ENCODE assay signal across 14 cellular contexts in the genomic region with DNA sequence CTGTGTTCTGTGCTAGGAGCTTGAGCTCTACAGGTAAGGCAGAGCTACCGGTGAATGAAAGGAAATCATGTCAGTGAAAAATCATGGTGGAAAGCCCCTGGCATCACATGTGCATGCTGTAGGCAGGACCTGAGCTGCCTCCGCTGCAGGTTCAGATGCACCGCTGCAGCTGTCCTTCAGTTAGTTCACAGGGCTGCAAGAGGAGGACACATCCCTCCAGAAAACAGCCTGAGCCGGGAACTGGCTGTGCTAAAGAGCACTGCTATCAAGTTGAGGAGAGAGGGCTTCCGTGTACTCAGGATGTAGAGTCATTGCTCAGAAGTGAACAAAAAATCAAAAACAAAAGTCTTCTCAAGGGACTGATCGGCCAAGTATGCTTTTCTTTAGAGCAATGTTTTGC.
DNase-seq lines count a peak whose midpoint lies in the region; ATAC-seq, FAIRE-seq and TF ChIP-seq lines count a peak whose summit lies in the region.
"Had no signal": no experiment of that assay in that cellular context is flagged by ENCODE, and none has a peak within 500 bp of the region (broad histone marks: within the 10 kb centered on the region; RNA-seq: fewer than 3 reads in every experiment).

No MANE protein-coding gene starts in this region.

- H3K4me1 Mint-ChIP-seq in activated T-helper 1 cell treated with anti-CD3 and anti-CD28 coated beads, Interleukin-12 subunit alpha, Interleukin-12 subunit beta, Interleukin-2, Interleukin-4 antibody, amounts not matched to agents 30 ng/mL and 10 ng/mL and 1 ng/mL, durations not matched to agents 14 hours and 24 hours and 36 hours (ENCODE audit: low read depth) = peaks cover 77% of the 10 kb centered on the region

- H3K9me3 Mint-ChIP-seq in activated T-helper 1 cell treated with anti-CD3 and anti-CD28 coated beads, Interleukin-12 subunit alpha, Interleukin-12 subunit beta, Interleukin-2, Interleukin-4 antibody, amounts not matched to agents 30 ng/mL and 10 ng/mL and 1 ng/mL, durations not matched to agents 14 hours and 24 hours and 36 hours = no peaks in the 10 kb centered on the region

- no peak overlapping the region for H3K4me3 ChIP-seq in lower lobe of right lung
- H3K4me3 ChIP-seq: tibial nerve had no signal

- H3K27me3 ChIP-seq in lower lobe of right lung (ENCODE audit: low read depth) = no peaks in the 10 kb centered on the region
- H3K27me3 ChIP-seq: tibial nerve had no signal

- peak; percentile 17 for ATAC-seq in left ventricle myocardium superior
- peak; percentile 45 to 47 for ATAC-seq in lower lobe of right lung

- H3K9me3 ChIP-seq in lower lobe of right lung = no peaks in the 10 kb centered on the region
- H3K9me3 ChIP-seq: tibial nerve had no signal

- H3K27ac ChIP-seq in lower lobe of right lung = no peak overlapping the region

- peaks cover 17% of the 10 kb centered on the region for H3K36me3 Mint-ChIP-seq in activated T-helper 1 cell treated with anti-CD3 and anti-CD28 coated beads, Interleukin-12 subunit alpha, Interleukin-12 subunit beta, Interleukin-2, Interleukin-4 antibody, amounts not matched to agents 30 ng/mL and 10 ng/mL and 1 ng/mL, durations not matched to agents 14 hours and 24 hours and 36 hours (ENCODE audit: low read depth)

- H3K36me3 ChIP-seq in lower lobe of right lung = peaks cover 20% of the 10 kb centered on the region

- intact Hi-C loops in left ventricle myocardium superior (cut with micrococcal nuclease) = no loop called here
- intact Hi-C loops in cardiac septum (cut with DNase I) = no loop called here
- intact Hi-C loops in activated T-helper 1 cell treated with anti-CD3 and anti-CD28 coated beads, Interleukin-12 subunit alpha, Interleukin-12 subunit beta, Interleukin-2, Interleukin-4 antibody, amounts not matched to agents 30 ng/mL and 10 ng/mL and 1 ng/mL, durations not matched to agents 14 hours and 24 hours and 36 hours (cut with micrococcal nuclease) = loop anchor here (10.0 kb wide), 1 partner anchor 401 kb away; the partner anchor contains the start of gene ZNF367
- intact Hi-C loops in lower lobe of right lung (cut with DNase I) = no loop called here

- H3K27ac Mint-ChIP-seq in activated T-helper 1 cell treated with anti-CD3 and anti-CD28 coated beads, Interleukin-12 subunit alpha, Interleukin-12 subunit beta, Interleukin-2, Interleukin-4 antibody, amounts not matched to agents 30 ng/mL and 10 ng/mL and 1 ng/mL, durations not matched to agents 14 hours and 24 hours and 36 hours = peak overlapping the region; percentile 98

- H3K4me1 ChIP-seq in lower lobe of right lung = no peaks in the 10 kb centered on the region

- H3K4me3 Mint-ChIP-seq in activated T-helper 1 cell treated with anti-CD3 and anti-CD28 coated beads, Interleukin-12 subunit alpha, Interleukin-12 subunit beta, Interleukin-2, Interleukin-4 antibody, amounts not matched to agents 30 ng/mL and 10 ng/mL and 1 ng/mL, durations not matched to agents 14 hours and 24 hours and 36 hours = peak overlapping the region; percentile 76

- no peaks in the 10 kb centered on the region for H3K27me3 Mint-ChIP-seq in activated T-helper 1 cell treated with anti-CD3 and anti-CD28 coated beads, Interleukin-12 subunit alpha, Interleukin-12 subunit beta, Interleukin-2, Interleukin-4 antibody, amounts not matched to agents 30 ng/mL and 10 ng/mL and 1 ng/mL, durations not matched to agents 14 hours and 24 hours and 36 hours (ENCODE audit: insufficient read depth)

- no peak for FAIRE-seq in urothelium cell line (lab: Jason Lieb, UNC)
- FAIRE-seq: frontal cortex, islet of Langerhans had no signal

- TF ChIP-seq CTCF in lower lobe of right lung (IDR thresholded peaks at IDR 0.05) = no peak

- DNase-seq in left ventricle myocardium superior (no peak), cardiac septum (ENCODE audit: low spot score) (no peak), lower lobe of right lung (no peak), urothelium cell line (ENCODE audit: low spot score) (no peak), COLO829 (ENCODE audit: low spot score) (no peak), SHP77 (lab: John Stamatoyannopoulos, UW) (no peak), UCSD-AML1 (lab: John Stamatoyannopoulos, UW; ENCODE audit: unreplicated experiment) (no peak)
- peak; percentile 75 for DNase-seq in activated T-helper 1 cell treated with anti-CD3 and anti-CD28 coated beads, Interleukin-12 subunit alpha, Interleukin-12 subunit beta, Interleukin-2, Interleukin-4 antibody, amounts not matched to agents 30 ng/mL and 10 ng/mL and 1 ng/mL, durations not matched to agents 14 hours and 24 hours and 36 hours (ENCODE audit: low spot score)
- DNase-seq: NCI-H1105 treated with DMSO at 0.1 percent for 48 hours, NCI-H446 treated with DMSO at 0.1 percent for 48 hours, OCI-M1 had no signal
